8 cellular contexts compared by ENCODE assay signal in genomic region chr10:89086801-89087513, GRCh38.
A peak's percentile ranks its signal among the peaks of the same experiment; 100 is the strongest.
DNase-seq lines count a peak whose midpoint lies in the region; ATAC-seq and TF ChIP-seq lines count a peak whose summit lies in the region.

No MANE protein-coding gene starts in this region.

- H3K4me3 ChIP-seq in mucosa of rectum (ENCODE audit: low read length in 2 of 2), result peak overlapping the region in 1 of 2 donors; percentile 46
- H3K4me3 ChIP-seq in SK-N-SH (ENCODE audit: low read depth in 2 of 2, low read length in 1 of 2), result no peak overlapping the region

- no peaks in the 10 kb centered on the region for H3K9me2 ChIP-seq in SK-N-SH

- H3K36me3 ChIP-seq in mucosa of rectum (ENCODE audit: control insufficient read depth in 2 of 2, insufficient read depth in 2 of 2, low read length in 2 of 2), result no peaks in the 10 kb centered on the region
- no peaks in the 10 kb centered on the region for H3K36me3 ChIP-seq in SK-N-SH (replicated peaks in 1 of 2; ENCODE audit: control insufficient read depth in 1 of 2, insufficient read depth in 2 of 2, low read length in 1 of 2)

- no peaks in the 10 kb centered on the region for H3K4me1 ChIP-seq in mucosa of rectum (ENCODE audit: control insufficient read depth in 2 of 2, insufficient read depth in 2 of 2, low read length in 2 of 2)
- no peaks in the 10 kb centered on the region; a peak in 1 of 4 replicates for H3K4me1 ChIP-seq in SK-N-SH (ENCODE audit: control insufficient read depth in 1 of 2, insufficient read depth in 2 of 2, low read depth in 1 of 2, low read length in 1 of 2)

- WGBS in SK-N-SH (ENCODE audit: low lambda C conversion rate), result 86% methylated on average over 13 of the region's 13 CpGs

- H3K27me3 ChIP-seq in mucosa of rectum (ENCODE audit: control insufficient read depth in 2 of 2, insufficient read depth in 2 of 2, low read length in 2 of 2) (no peaks in the 10 kb centered on the region), SK-N-SH (ENCODE audit: insufficient read depth) (no peaks in the 10 kb centered on the region)

- no peak for TF ChIP-seq RAD21 in SK-N-SH (IDR thresholded peaks at IDR 0.05; ENCODE audit: low read length)

- TF ChIP-seq EP300 in SK-N-SH (IDR thresholded peaks at IDR 0.05; ENCODE audit: borderline replicate concordance in 1 of 2, low read depth in 1 of 2, low read length in 1 of 2), result no peak

- H3K9ac ChIP-seq in mucosa of rectum (ENCODE audit: low read depth in 1 of 2, low read length in 2 of 2) (no peak overlapping the region), SK-N-SH (no peak overlapping the region)

- H3K27ac ChIP-seq in mucosa of rectum (ENCODE audit: low read depth in 2 of 2, low read length in 2 of 2), result peak overlapping the region; percentile 65 to 77
- no peak overlapping the region for H3K27ac ChIP-seq in SK-N-SH (ENCODE audit: low read depth in 2 of 2, low read length in 1 of 2)

- no peaks in the 10 kb centered on the region for H4K20me1 ChIP-seq in SK-N-SH (ENCODE audit: insufficient read depth)

- H3K79me2 ChIP-seq in SK-N-SH (ENCODE audit: insufficient read depth), result no peaks in the 10 kb centered on the region

- H3F3A ChIP-seq in SK-N-SH (replicated peaks; ENCODE audit: insufficient read depth), result no peaks in the 10 kb centered on the region

- DNase-seq in CD1c-positive myeloid dendritic cell (ENCODE audit: extremely low spot score) (peak; percentile 95), NCI-H146 treated with DMSO at 0.1 percent for 48 hours (lab: John Stamatoyannopoulos, UW; ENCODE audit: unreplicated experiment) (peak; percentile 14), dermis blood vessel endothelial cell (peak; percentile 71), GM13977 (ENCODE audit: low spot score) (no peak), SK-N-SH (no peak)

- no peak for ATAC-seq in GM19397 (IDR thresholded peaks at IDR 0.05; ENCODE audit: unreplicated experiment)
- no peak for ATAC-seq in GM19395 (IDR thresholded peaks at IDR 0.05; ENCODE audit: unreplicated experiment)

- in situ Hi-C loops in GM13977 (cut with MboI; ENCODE audit: low pct_unique_long_range_greater_than_20kb, low sequenced_read_pairs, unreplicated experiment), result no loop called here

- CTCF ChIA-PET in SK-N-SH (lab: Yijun Ruan, JAX), result interaction anchor here (1.1 kb wide), 1 partner anchor 130 kb away, joined by 3 read pairs; no protein-coding TSS in a partner anchor

- H2AFZ ChIP-seq in SK-N-SH (ENCODE audit: low read depth), result no peak overlapping the region

- POLR2A ChIA-PET in SK-N-SH (lab: Yijun Ruan, JAX), result no interaction called here

- no peak for TF ChIP-seq CTCF in GM13977 (IDR thresholded peaks at IDR 0.05; ENCODE audit: extremely low read depth, insufficient read depth, missing control alignments)
- TF ChIP-seq CTCF in SK-N-SH (IDR thresholded peaks at IDR 0.05), result no peak

- H3K9me3 ChIP-seq in mucosa of rectum (ENCODE audit: control insufficient read depth in 2 of 2, low read length in 2 of 2) (no peaks in the 10 kb centered on the region), SK-N-SH (no peaks in the 10 kb centered on the region)

- no peak overlapping the region for H3K4me2 ChIP-seq in SK-N-SH

TF ChIP-seq in SK-N-SH, 30 proteins besides CTCF, POLR2A, EP300 and RAD21:
- TF ChIP-seq, protein P1, sequence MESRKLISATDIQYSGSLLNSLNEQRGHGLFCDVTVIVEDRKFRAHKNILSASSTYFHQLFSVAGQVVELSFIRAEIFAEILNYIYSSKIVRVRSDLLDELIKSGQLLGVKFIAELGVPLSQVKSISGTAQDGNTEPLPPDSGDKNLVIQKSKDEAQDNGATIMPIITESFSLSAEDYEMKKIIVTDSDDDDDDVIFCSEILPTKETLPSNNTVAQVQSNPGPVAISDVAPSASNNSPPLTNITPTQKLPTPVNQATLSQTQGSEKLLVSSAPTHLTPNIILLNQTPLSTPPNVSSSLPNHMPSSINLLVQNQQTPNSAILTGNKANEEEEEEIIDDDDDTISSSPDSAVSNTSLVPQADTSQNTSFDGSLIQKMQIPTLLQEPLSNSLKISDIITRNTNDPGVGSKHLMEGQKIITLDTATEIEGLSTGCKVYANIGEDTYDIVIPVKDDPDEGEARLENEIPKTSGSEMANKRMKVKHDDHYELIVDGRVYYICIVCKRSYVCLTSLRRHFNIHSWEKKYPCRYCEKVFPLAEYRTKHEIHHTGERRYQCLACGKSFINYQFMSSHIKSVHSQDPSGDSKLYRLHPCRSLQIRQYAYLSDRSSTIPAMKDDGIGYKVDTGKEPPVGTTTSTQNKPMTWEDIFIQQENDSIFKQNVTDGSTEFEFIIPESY (IDR thresholded peaks at IDR 0.05; ENCODE audit: borderline replicate concordance, low read depth), result no peak
- TF ChIP-seq NRF1 (IDR thresholded peaks at IDR 0.05; ENCODE audit: low read depth, low read length) (no peak), TCF12 (IDR thresholded peaks at IDR 0.05) (no peak)
- TF ChIP-seq, protein P2, sequence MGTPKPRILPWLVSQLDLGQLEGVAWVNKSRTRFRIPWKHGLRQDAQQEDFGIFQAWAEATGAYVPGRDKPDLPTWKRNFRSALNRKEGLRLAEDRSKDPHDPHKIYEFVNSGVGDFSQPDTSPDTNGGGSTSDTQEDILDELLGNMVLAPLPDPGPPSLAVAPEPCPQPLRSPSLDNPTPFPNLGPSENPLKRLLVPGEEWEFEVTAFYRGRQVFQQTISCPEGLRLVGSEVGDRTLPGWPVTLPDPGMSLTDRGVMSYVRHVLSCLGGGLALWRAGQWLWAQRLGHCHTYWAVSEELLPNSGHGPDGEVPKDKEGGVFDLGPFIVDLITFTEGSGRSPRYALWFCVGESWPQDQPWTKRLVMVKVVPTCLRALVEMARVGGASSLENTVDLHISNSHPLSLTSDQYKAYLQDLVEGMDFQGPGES (IDR thresholded peaks at IDR 0.05; ENCODE audit: low read depth, low read length), result no peak

Comparison
In these comparisons a context has a peak if more than half of its experiments do, and no peak if none do; other contexts are left out.
1. DNase-seq: peak in CD1c-positive myeloid dendritic cell (single experiment), NCI-H146 treated with DMSO at 0.1 percent for 48 hours (single experiment) and dermis blood vessel endothelial cell (single experiment); none in GM13977 (single experiment) and SK-N-SH (single experiment).
2. H3K27ac ChIP-seq: peak in mucosa of rectum (2 of 2); none in SK-N-SH (0 of 2).